ENCODE assay signal across 1 cellular context in genomic region chr4:189940178-189941004, GRCh38.
TF ChIP-seq lines count a peak whose summit lies in the region.

Gene FRG1, plus strand, starts transcription at chr4:189940872. Its CDS starts 138 bp downstream, at chr4:189941010.

TF ChIP-seq in HepG2, 621 proteins besides CTCF, POLR2A, EP300 and RAD21 (continued from another document and continues in another):
- TF ChIP-seq ZNF276 (CRISPR knock-in tag; IDR thresholded peaks at IDR 0.05; ENCODE audit: low read depth) = peak; percentile 81; the same call in 1 of the 2 replicates
- peak; percentile 75; the same call in 1 of the 2 replicates for TF ChIP-seq ZNF550 (CRISPR knock-in tag; IDR thresholded peaks at IDR 0.05; ENCODE audit: borderline replicate concordance)
- TF ChIP-seq FOXO1 (CRISPR knock-in tag; IDR thresholded peaks at IDR 0.05) = peak; percentile 63; the same call in 1 of the 2 replicates
- TF ChIP-seq THAP8 (CRISPR knock-in tag; IDR thresholded peaks at IDR 0.05; ENCODE audit: borderline replicate concordance) = no peak; the same call in 1 of the 2 replicates
- no peak for TF ChIP-seq XBP1 (CRISPR knock-in tag; IDR thresholded peaks at IDR 0.05)
- TF ChIP-seq MAX (IDR thresholded peaks at IDR 0.05) = peak; percentile 93
- peak; percentile 99 for TF ChIP-seq CBX1 (IDR thresholded peaks at IDR 0.05; ENCODE audit: low read depth)
- TF ChIP-seq POGZ (CRISPR knock-in tag; IDR thresholded peaks at IDR 0.05) = peak; percentile 98
- peak; percentile 90 for TF ChIP-seq ZBED4 (CRISPR knock-in tag; IDR thresholded peaks at IDR 0.05; ENCODE audit: borderline replicate concordance)
- TF ChIP-seq ZNF430 (CRISPR knock-in tag; IDR thresholded peaks at IDR 0.05) = peak; percentile 88
- no peak for TF ChIP-seq ESRRA (CRISPR knock-in tag; IDR thresholded peaks at IDR 0.05; ENCODE audit: low read depth)
- TF ChIP-seq ZNF704 (CRISPR knock-in tag; IDR thresholded peaks at IDR 0.05; ENCODE audit: borderline replicate concordance) = peak; percentile 26; the same call in 1 of the 2 replicates
- peak; percentile 45 for TF ChIP-seq FOXP4 (CRISPR knock-in tag; IDR thresholded peaks at IDR 0.05)
- peak; percentile 98; the same call in 1 of the 2 replicates for TF ChIP-seq ZNF766 (CRISPR knock-in tag; IDR thresholded peaks at IDR 0.05; ENCODE audit: borderline replicate concordance)
- TF ChIP-seq ZNF776 (CRISPR knock-in tag; IDR thresholded peaks at IDR 0.05) = no peak; the same call in 1 of the 2 replicates
- peak; percentile 71; the same call in 1 of the 2 replicates for TF ChIP-seq EHMT2 (IDR thresholded peaks at IDR 0.05; ENCODE audit: borderline replicate concordance, low read depth, low read length)
- no peak for TF ChIP-seq SNRNP70 (IDR thresholded peaks at IDR 0.05; ENCODE audit: low read depth, low read length)
- TF ChIP-seq ZNF501 (CRISPR knock-in tag; IDR thresholded peaks at IDR 0.05) = peak; percentile 99
- TF ChIP-seq ZNF264 (CRISPR knock-in tag; IDR thresholded peaks at IDR 0.05) = peak; percentile 94
- peak; percentile 78 for TF ChIP-seq TBL1XR1 (IDR thresholded peaks at IDR 0.05; ENCODE audit: borderline replicate concordance, low read length, partially characterized antibody)
- peak; percentile 89; the same call in 1 of the 2 replicates for TF ChIP-seq ZHX1 (CRISPR knock-in tag; IDR thresholded peaks at IDR 0.05; ENCODE audit: low read depth)
- no peak; a peak in 2 of 4 replicates for TF ChIP-seq ATF4 (CRISPR knock-in tag; IDR thresholded peaks at IDR 0.05)
- no peak for TF ChIP-seq CENPT (CRISPR knock-in tag; IDR thresholded peaks at IDR 0.05; ENCODE audit: low read depth)
- TF ChIP-seq RBAK (CRISPR knock-in tag; IDR thresholded peaks at IDR 0.05) = no peak
- TF ChIP-seq ZSCAN31 (CRISPR knock-in tag; IDR thresholded peaks at IDR 0.05; ENCODE audit: low read depth) = peak; percentile 97; the same call in 1 of the 2 replicates
- TF ChIP-seq RBM39 (IDR thresholded peaks at IDR 0.05; ENCODE audit: low read depth, low read length, poor library complexity, severe bottlenecking) = peak; percentile 88
- no peak; the same call in 1 of the 2 replicates for TF ChIP-seq ZBTB7B (CRISPR knock-in tag; IDR thresholded peaks at IDR 0.05)
- peak; percentile 94; the same call in 1 of the 2 replicates for TF ChIP-seq CCDC6 (CRISPR knock-in tag; IDR thresholded peaks at IDR 0.05)
- TF ChIP-seq ZNF263 (CRISPR knock-in tag; IDR thresholded peaks at IDR 0.05) = peak; percentile 63; the same call in 1 of the 2 replicates
- peak; percentile 77; the same call in 1 of the 2 replicates for TF ChIP-seq NCOA1 (CRISPR knock-in tag; IDR thresholded peaks at IDR 0.05)
- no peak for TF ChIP-seq AFF4 (CRISPR knock-in tag; IDR thresholded peaks at IDR 0.05)
- 0 out of 2 replicates have a peak, but pooled peaks have one; percentile 56 for TF ChIP-seq CHCHD3 (CRISPR knock-in tag; IDR thresholded peaks at IDR 0.05)
- no peak; the same call in 1 of the 2 replicates for TF ChIP-seq ZNF562 (CRISPR knock-in tag; IDR thresholded peaks at IDR 0.05; ENCODE audit: borderline replicate concordance)
- TF ChIP-seq ZNF652 (CRISPR knock-in tag; IDR thresholded peaks at IDR 0.05; ENCODE audit: borderline replicate concordance, low read depth) = no peak; the same call in 1 of the 2 replicates
- TF ChIP-seq SETDB1 (CRISPR knock-in tag; IDR thresholded peaks at IDR 0.05; ENCODE audit: borderline replicate concordance) = 0 out of 2 replicates have a peak, but pooled peaks have one; percentile 20
- TF ChIP-seq MTA1 (CRISPR knock-in tag; IDR thresholded peaks at IDR 0.05; ENCODE audit: borderline replicate concordance) = no peak
- no peak; the same call in 1 of the 2 replicates for TF ChIP-seq TEF (CRISPR knock-in tag; IDR thresholded peaks at IDR 0.05)
- TF ChIP-seq DRAP1 (CRISPR knock-in tag; IDR thresholded peaks at IDR 0.05) = no peak
- TF ChIP-seq ATF7 (IDR thresholded peaks at IDR 0.05) = no peak
- no peak for TF ChIP-seq ATF7 (CRISPR knock-in tag; IDR thresholded peaks at IDR 0.05)
